8 cellular contexts compared by ENCODE assay signal in the genomic region with DNA sequence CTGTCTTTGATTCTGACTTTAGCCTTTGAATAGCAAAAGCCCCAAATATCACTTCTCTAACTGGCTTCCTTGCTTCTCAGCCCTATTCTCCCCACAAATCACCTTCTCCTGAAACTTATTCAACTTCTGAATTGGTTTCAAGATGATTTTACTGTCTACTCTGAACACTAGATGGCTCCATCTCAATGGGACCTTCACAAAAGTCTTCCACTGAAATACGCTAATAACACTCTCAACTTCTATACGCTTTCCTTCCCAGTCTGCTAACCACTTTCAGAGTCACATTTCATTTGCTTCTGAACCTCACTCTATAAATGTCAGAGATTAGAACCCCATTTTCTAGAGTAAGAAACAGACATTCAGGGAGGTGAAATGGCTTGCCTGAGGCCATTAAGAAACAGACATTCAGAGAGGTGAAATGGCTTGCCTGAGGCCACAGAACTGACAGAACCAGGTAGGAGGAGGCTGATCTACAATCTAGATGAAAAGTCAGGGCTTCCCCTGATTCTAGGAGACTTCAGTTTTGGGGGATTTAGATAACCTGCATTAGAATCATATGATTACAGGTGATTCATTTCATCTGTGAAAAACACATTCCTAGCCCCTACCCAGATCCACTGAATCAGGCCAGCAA. TPM values are rescaled to one million over a fixed set of nuclear protein-coding genes. Genes with fewer than 3 reads are reported as not detected.
A peak's percentile ranks its signal among the peaks of the same experiment; 100 is the strongest.
DNase-seq lines count a peak whose midpoint lies in the region; ATAC-seq, FAIRE-seq and TF ChIP-seq lines count a peak whose summit lies in the region.

No MANE protein-coding gene starts in this region.

- no peaks in the 10 kb centered on the region for H3K9me3 ChIP-seq in AG04450 (ENCODE audit: control insufficient read depth, insufficient read depth, low read length)
- no peaks in the 10 kb centered on the region for H3K9me3 ChIP-seq in pancreas

- FAIRE-seq in pancreas (lab: Jason Lieb, UNC) = peak; percentile 83

- peaks cover 0 to 48% (median 25%) of the 10 kb centered on the region in 3 donors for H3K36me3 ChIP-seq in pancreas

- peak in 3 of 4 donors; percentile 80 to 90 (median 81) for ATAC-seq in pancreas
- ATAC-seq in GM21381 (IDR thresholded peaks at IDR 0.05; ENCODE audit: unreplicated experiment) = no peak

- no peak overlapping the region for H3K27ac ChIP-seq in AG04450 (ENCODE audit: low read depth, low read length)
- H3K27ac ChIP-seq in RWPE1 = no peak overlapping the region
- H3K27ac ChIP-seq in pancreas = no peak overlapping the region

- WGBS in pancreas, 2 donors = 19 to 36% methylated on average over 2 of the region's 2 CpGs

- TF ChIP-seq CTCF in AG04450 (IDR thresholded peaks at IDR 0.05; ENCODE audit: low read depth, low read length) (peak; percentile 66), GM12873 (IDR thresholded peaks at IDR 0.05; ENCODE audit: insufficient read depth, low read depth, low read length, missing control alignments) (peak; percentile 42), RWPE1 (conservative IDR thresholded peaks at IDR 0.05; ENCODE audit: low read depth) (peak; percentile 49; the same call in 1 of the 2 replicates), fibroblast of mammary gland (conservative IDR thresholded peaks at IDR 0.05; ENCODE audit: control insufficient read depth, insufficient read depth, low read depth, low read length) (peak; percentile 54), pancreas (IDR thresholded peaks at IDR 0.05) (peak in 2 of 4 donors; percentile 25 to 33)

- POLR2A ChIA-PET in AG04450 (lab: Yijun Ruan, JAX) (interaction anchor here (1.0 kb wide), 1 partner anchor 137 kb away, joined by 5 read pairs; no protein-coding TSS in a partner anchor), RWPE1 (lab: Yijun Ruan, JAX; ENCODE audit: low non-redundant PET) (no interaction called here)

- intact Hi-C loops in pancreas (cut with DNase I) = loop anchor here in 2 of 3 donors (5.0 to 10.0 kb wide), 2 partner anchors 139 to 207 kb away; no protein-coding TSS in a partner anchor

- DNase-seq in AG04450 (ENCODE audit: low read depth, low spot score) = peak; percentile 36
- peak; percentile 13 for DNase-seq in RWPE1 (ENCODE audit: low spot score)
- peak; percentile 67 for DNase-seq in fibroblast of mammary gland (ENCODE audit: low read depth)
- no peak for DNase-seq in pancreas
- DNase-seq in H4 (ENCODE audit: low spot score) = no peak
- no peak for DNase-seq in NCI-H1436 (lab: John Stamatoyannopoulos, UW)

- H3K4me1 ChIP-seq in pancreas = no peaks in the 10 kb centered on the region

- H3K4me3 ChIP-seq in AG04450 (ENCODE audit: low read depth, low read length) (no peak overlapping the region), fibroblast of mammary gland (ENCODE audit: control insufficient read depth, low read depth, low read length) (no peak overlapping the region), pancreas (no peak overlapping the region)

- no peaks in the 10 kb centered on the region for H3K27me3 ChIP-seq in AG04450 (ENCODE audit: control insufficient read depth, insufficient read depth, low read length)
- H3K27me3 ChIP-seq in pancreas = no peaks in the 10 kb centered on the region

- CTCF ChIA-PET in AG04450 (lab: Charles Lee) (interaction anchor here (0.8 to 4.1 kb wide), 9 partner anchors 20 to 282 kb away, joined by 3 to 85 read pairs (median 6); a partner anchor contains a TSS), RWPE1 (lab: Yijun Ruan, JAX) (interaction anchor here (0.6 kb wide), 1 partner anchor 204 kb away, joined by 3 read pairs; no protein-coding TSS in a partner anchor)

RNA-seq across cellular contexts. Expression of a gene that starts 20.6 kb away (rescaled TPM):
- polyA plus RNA-seq in AG04450 (2011; rRNA removed) (16.3 and 25.9 TPM in 2 replicates), pancreas (10 to 100 TPM; 30.9 to 36.1 TPM)
- 31.3 and 39.4 TPM in 2 replicates for polyA minus RNA-seq in AG04450 (2011; rRNA and poly(A)+ RNA removed)
- 10 to 100 TPM in 2 of 6 donors, 1 to 10 TPM in 4; 7.8 to 16.7 (median 9.7) TPM for total RNA-seq in pancreas
- total RNA-seq in H4 (2014; rRNA removed; shearing (Covaris generic)) = 9.0 and 10.8 TPM in 2 replicates

RNA-seq across cellular contexts. Expression of a gene that starts 21.1 kb away (rescaled TPM):
- polyA plus RNA-seq in AG04450 (2011; rRNA removed) (129 and 152 TPM in 2 replicates), pancreas (10 to 100 TPM; 18.2 to 49.1 TPM)
- 40.2 and 59.4 TPM in 2 replicates for polyA minus RNA-seq in AG04450 (2011; rRNA and poly(A)+ RNA removed)
- 10 to 100 TPM; 18.7 to 38.4 (median 23.0) TPM for total RNA-seq in pancreas
- total RNA-seq in H4 (2014; rRNA removed; shearing (Covaris generic)) = 35.8 and 38.2 TPM in 2 replicates

Comparison
In these comparisons a context has a peak if more than half of its experiments do, and no peak if none do; other contexts are left out.
1. DNase-seq: peak in AG04450 (single experiment), RWPE1 (single experiment) and fibroblast of mammary gland (single experiment); none in pancreas (0 of 6), H4 (single experiment) and NCI-H1436 (single experiment).